ENCODE assay signal across 23 cellular contexts in genomic region chr15:32928876-32929275, GRCh38.
A peak's percentile ranks its signal among the peaks of the same experiment; 100 is the strongest.
DNase-seq lines count a peak whose midpoint lies in the region; ATAC-seq, FAIRE-seq and TF ChIP-seq lines count a peak whose summit lies in the region.
"Had no signal": no experiment of that assay in that cellular context is flagged by ENCODE, and none has a peak within 500 bp of the region (broad histone marks: within the 10 kb centered on the region; RNA-seq: fewer than 3 reads in every experiment).

No MANE protein-coding gene starts in this region.

- no peaks in the 10 kb centered on the region for H3K4me1 ChIP-seq in GM23338 (ENCODE audit: insufficient read depth)
- H3K4me1 ChIP-seq in astrocyte (ENCODE audit: insufficient read depth, low read length) = no peaks in the 10 kb centered on the region
- peaks cover 5% of the 10 kb centered on the region for H3K4me1 ChIP-seq in endodermal cell (ENCODE audit: control insufficient read depth, insufficient read depth, low read length)
- no peaks in the 10 kb centered on the region for H3K4me1 ChIP-seq in mesendoderm (ENCODE audit: control insufficient read depth, low read depth, low read length)
- H3K4me1 ChIP-seq: BLaER1, Caco-2 had no signal

- H2BK15ac ChIP-seq in mesendoderm (replicated peaks; ENCODE audit: low read depth) = no peak overlapping the region

- H4K8ac ChIP-seq in mesendoderm (ENCODE audit: low read depth, low read length) = no peak overlapping the region

- H3K4me1 Mint-ChIP-seq in GM23338 (no peaks in the 10 kb centered on the region; the same call in 2 of the 3 replicates), astrocyte (ENCODE audit: low read depth, unreplicated experiment) (peaks cover 4% of the 10 kb centered on the region), endodermal cell (peaks cover 10% of the 10 kb centered on the region)
- H3K4me1 Mint-ChIP-seq: CD4-positive, CD25-positive, alpha-beta regulatory T cell; H9 had no signal

- TF ChIP-seq CTCF in GM23338 (conservative IDR thresholded peaks at IDR 0.05; ENCODE audit: low read depth in 2 of 2) = no peak
- no peak for TF ChIP-seq CTCF in astrocyte (IDR thresholded peaks at IDR 0.05; ENCODE audit: insufficient read depth, low read depth, low read length)
- TF ChIP-seq CTCF in endodermal cell (conservative IDR thresholded peaks at IDR 0.05) = no peak

- H3K4me3 ChIP-seq in GM23338 (no peak overlapping the region), astrocyte (ENCODE audit: insufficient read depth, low read depth, low read length) (no peak overlapping the region), endodermal cell (ENCODE audit: low read length) (no peak overlapping the region), mesendoderm (ENCODE audit: low read length) (no peak overlapping the region)
- H3K4me3 ChIP-seq: BLaER1 had no signal

- H3K4me2 ChIP-seq in GM23338 (no peak overlapping the region), astrocyte (ENCODE audit: low read length) (no peak overlapping the region), mesendoderm (ENCODE audit: low read length) (no peak overlapping the region)
- H3K4me2 ChIP-seq: BLaER1 had no signal

- H3K79me1 ChIP-seq in mesendoderm (ENCODE audit: low read length) = no peaks in the 10 kb centered on the region

- no peak overlapping the region for H2BK5ac ChIP-seq in mesendoderm (ENCODE audit: low read length)

- H4K20me1 ChIP-seq in GM23338 (replicated peaks; ENCODE audit: insufficient read depth) (no peaks in the 10 kb centered on the region), astrocyte (ENCODE audit: insufficient read depth, low read length) (no peaks in the 10 kb centered on the region)
- H4K20me1 ChIP-seq: BLaER1 had no signal

- DNase-seq in GM23338 (ENCODE audit: low spot score) = peak; percentile 18
- DNase-seq in astrocyte (ENCODE audit: low read depth) = no peak
- DNase-seq in endodermal cell = no peak
- peak; percentile 68 for DNase-seq in mesendoderm
- no peak for DNase-seq in activated CD4-positive, alpha-beta T cell treated with anti-CD3 and anti-CD28 coated beads, Interleukin-2, amount 50 U/mL, for 1 hour
- no peak for DNase-seq in NK-92 treated with Interleukin-12 subunit alpha and Interleukin-12 subunit beta, amount 100 ng/mL, for 24 hours (lab: John Stamatoyannopoulos, UW)
- no peak for DNase-seq in RPMI8226
- DNase-seq: Caco-2; CD4-positive, CD25-positive, alpha-beta regulatory T cell; CD8-positive, alpha-beta T cell; DMS79; EL; GDM1; H9 had no signal

- no peak for ATAC-seq in GM23338
- ATAC-seq in HG03139 (IDR thresholded peaks at IDR 0.05; ENCODE audit: unreplicated experiment) = no peak
- ATAC-seq: CD8-positive, alpha-beta T cell; HCT116 had no signal

- H3K79me2 ChIP-seq in GM23338 (replicated peaks; ENCODE audit: insufficient read depth) (no peaks in the 10 kb centered on the region), astrocyte (ENCODE audit: insufficient read depth, low read length) (no peaks in the 10 kb centered on the region), mesendoderm (ENCODE audit: control insufficient read depth, insufficient read depth, low read length) (no peaks in the 10 kb centered on the region)

- H3K9ac ChIP-seq in astrocyte (ENCODE audit: low read length) (no peak overlapping the region), endodermal cell (ENCODE audit: extremely low read depth, low read length, poor library complexity, severe bottlenecking) (no peak overlapping the region), mesendoderm (ENCODE audit: low read length) (no peak overlapping the region)
- H3K9ac ChIP-seq: BLaER1 had no signal

- no peaks in the 10 kb centered on the region for H3K9me2 ChIP-seq in GM23338 (ENCODE audit: insufficient read depth)

- H3K9me3 ChIP-seq in astrocyte (ENCODE audit: insufficient read depth, low read depth, low read length) (no peaks in the 10 kb centered on the region), endodermal cell (ENCODE audit: control insufficient read depth, low read length) (peaks cover 8% of the 10 kb centered on the region)
- H3K9me3 ChIP-seq: BLaER1, Caco-2 had no signal

- H3K27me3 ChIP-seq in GM23338 (ENCODE audit: insufficient read depth) (no peaks in the 10 kb centered on the region), astrocyte (ENCODE audit: insufficient read depth, low read length) (no peaks in the 10 kb centered on the region), endodermal cell (ENCODE audit: control insufficient read depth, insufficient read depth, low read length, poor library complexity, severe bottlenecking) (no peaks in the 10 kb centered on the region), mesendoderm (ENCODE audit: insufficient read depth, low read length, poor library complexity) (no peaks in the 10 kb centered on the region)
- H3K27me3 ChIP-seq: BLaER1 had no signal

- no peak overlapping the region for H3K56ac ChIP-seq in mesendoderm (ENCODE audit: low read length)

- H3K36me3 ChIP-seq in GM23338 (ENCODE audit: insufficient read depth) = no peaks in the 10 kb centered on the region
- H3K36me3 ChIP-seq in astrocyte (ENCODE audit: insufficient read depth, low read length) = no peaks in the 10 kb centered on the region
- H3K36me3 ChIP-seq in endodermal cell (ENCODE audit: control insufficient read depth, insufficient read depth, low read length) = no peaks in the 10 kb centered on the region
- H3K36me3 ChIP-seq in mesendoderm (ENCODE audit: control insufficient read depth, insufficient read depth, low read length) = no peaks in the 10 kb centered on the region
- H3K36me3 ChIP-seq: BLaER1 had no signal

- no peaks in the 10 kb centered on the region for H3F3A ChIP-seq in GM23338 (replicated peaks; ENCODE audit: low read depth)

- no peak overlapping the region for H3K4ac ChIP-seq in mesendoderm (ENCODE audit: low read depth, low read length)

- H3K18ac ChIP-seq in mesendoderm (ENCODE audit: low read length) = no peak overlapping the region

- H3K4me3 Mint-ChIP-seq in GM23338 = no peak overlapping the region
- no peak overlapping the region for H3K4me3 Mint-ChIP-seq in astrocyte (ENCODE audit: unreplicated experiment)
- no peak overlapping the region for H3K4me3 Mint-ChIP-seq in endodermal cell
- H3K4me3 Mint-ChIP-seq: B cell; CD4-positive, CD25-positive, alpha-beta regulatory T cell; CD8-positive, alpha-beta T cell; H9 had no signal

- H3K27ac Mint-ChIP-seq in GM23338 (no peak overlapping the region; the same call in 1 of the 2 replicates), astrocyte (ENCODE audit: unreplicated experiment) (no peak overlapping the region), endodermal cell (peak overlapping the region; percentile 11)
- H3K27ac Mint-ChIP-seq: B cell; CD4-positive, CD25-positive, alpha-beta regulatory T cell; CD8-positive, alpha-beta T cell; H9 had no signal

- H4K5ac ChIP-seq in mesendoderm (ENCODE audit: low read length) = no peak overlapping the region

- H3K27ac ChIP-seq in GM23338 (ENCODE audit: low read depth) (no peak overlapping the region), astrocyte (ENCODE audit: low read depth, low read length) (no peak overlapping the region), endodermal cell (ENCODE audit: low read depth, low read length) (no peak overlapping the region), mesendoderm (ENCODE audit: low read depth, low read length) (no peak overlapping the region)
- H3K27ac ChIP-seq: 22Rv1, BLaER1, C4-2B had no signal

- H3K23ac ChIP-seq in mesendoderm (ENCODE audit: low read length) = no peak overlapping the region

- peak; percentile 90 for FAIRE-seq in astrocyte (lab: Jason Lieb, UNC)
- FAIRE-seq: A204.1, GM12891, GM18507 had no signal

- H3K9me3 Mint-ChIP-seq in GM23338 (no peaks in the 10 kb centered on the region), astrocyte (ENCODE audit: unreplicated experiment) (no peaks in the 10 kb centered on the region), endodermal cell (peaks cover 13% of the 10 kb centered on the region)
- H3K9me3 Mint-ChIP-seq: CD8-positive, alpha-beta T cell had no signal

- H3K27me3 Mint-ChIP-seq in GM23338 (ENCODE audit: insufficient read depth, low read depth, poor library complexity) (peaks cover 4% of the 10 kb centered on the region), astrocyte (ENCODE audit: low read depth, unreplicated experiment) (no peaks in the 10 kb centered on the region), endodermal cell (ENCODE audit: insufficient read depth) (no peaks in the 10 kb centered on the region)

- 0 to 64% methylated on average over 1 to 3 of the region's 3 CpGs for WGBS in endodermal cell (ENCODE audit: insufficient coverage in 1 of 2, insufficient read length in 1 of 2), 2 experiments
- WGBS in mesendoderm (ENCODE audit: extremely low coverage, insufficient coverage, low lambda C conversion rate) = no CpG with 5 or more reads among the region's 3 CpGs

- H2AFZ ChIP-seq in GM23338 = no peak overlapping the region
- no peak overlapping the region for H2AFZ ChIP-seq in astrocyte (ENCODE audit: low read depth, low read length)

- H2AK5ac ChIP-seq in mesendoderm (ENCODE audit: low read length) = no peak overlapping the region

- H3K36me3 Mint-ChIP-seq in GM23338 (ENCODE audit: low read depth) = no peaks in the 10 kb centered on the region
- H3K36me3 Mint-ChIP-seq in astrocyte (ENCODE audit: low read depth, unreplicated experiment) = peaks cover 4% of the 10 kb centered on the region
- peaks cover 7% of the 10 kb centered on the region for H3K36me3 Mint-ChIP-seq in endodermal cell (ENCODE audit: low read depth)
- H3K36me3 Mint-ChIP-seq: CD4-positive, CD25-positive, alpha-beta regulatory T cell; CD8-positive, alpha-beta T cell had no signal

- no peak overlapping the region for H2BK120ac ChIP-seq in mesendoderm (ENCODE audit: low read depth, low read length)

TF ChIP-seq in GM23338, 12 proteins besides CTCF, POLR2A, EP300 and RAD21:
- no peak for TF ChIP-seq ETS1 (IDR thresholded peaks at IDR 0.05)
TF ChIP-seq in GM23338: peak in this region for 0.

Comparison
In these comparisons a context has a peak if more than half of its experiments do, and no peak if none do; other contexts are left out.
1. DNase-seq: peak in GM23338 (single experiment) and mesendoderm (single experiment); none in astrocyte (single experiment), endodermal cell (single experiment), activated CD4-positive, alpha-beta T cell treated with anti-CD3 and anti-CD28 coated beads, Interleukin-2, amount 50 U/mL, for 1 hour (single experiment), NK-92 treated with Interleukin-12 subunit alpha and Interleukin-12 subunit beta, amount 100 ng/mL, for 24 hours (single experiment) and RPMI8226 (single experiment).